In the genomic region with DNA sequence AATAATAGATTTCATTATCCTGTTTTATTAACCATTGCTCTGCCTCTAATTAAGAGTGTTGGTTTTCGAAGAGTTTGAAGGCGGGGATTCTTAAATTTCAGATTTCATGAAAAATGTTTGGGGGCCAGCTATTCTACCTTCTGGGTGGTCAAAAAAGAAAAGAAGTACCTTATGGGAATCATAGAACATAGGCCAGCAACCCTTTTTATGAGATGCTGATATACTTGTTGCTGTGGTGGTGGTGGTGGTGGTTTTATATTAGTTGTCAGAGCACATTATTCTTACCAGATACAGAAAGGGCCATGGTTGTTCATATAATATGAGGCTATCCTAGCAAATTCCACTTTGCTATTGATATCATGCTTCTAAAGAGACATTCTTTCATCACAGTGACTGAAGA, we compare ENCODE assay signal across 17 cellular contexts. TPM values are rescaled to one million over a fixed set of nuclear protein-coding genes. Genes with fewer than 3 reads are reported as not detected.
A peak's percentile ranks its signal among the peaks of the same experiment; 100 is the strongest.
DNase-seq lines count a peak whose midpoint lies in the region; ATAC-seq and TF ChIP-seq lines count a peak whose summit lies in the region.
"Had no signal": no experiment of that assay in that cellular context is flagged by ENCODE, and none has a peak within 500 bp of the region (broad histone marks: within the 10 kb centered on the region; RNA-seq: fewer than 3 reads in every experiment).

No MANE protein-coding gene starts in this region.

- H3K9ac ChIP-seq in fibroblast of lung (ENCODE audit: insufficient read depth, low read length) = no peak overlapping the region

- H3K27ac ChIP-seq in fibroblast of lung (ENCODE audit: insufficient read depth, low read length) = no peak overlapping the region
- H3K27ac ChIP-seq: brain microvascular endothelial cell had no signal

- CTCF ChIA-PET in activated CD4-positive, alpha-beta T cell treated with anti-CD3 and anti-CD28 coated beads, Interleukin-2, amount 10 ng/mL, durations not matched to agents 7 days and 5 days (lab: Charles Lee) = interaction anchor here (0.8 to 1.1 kb wide), 3 partner anchors 14 to 58 kb away, joined by 3 to 4 read pairs (median 3); no protein-coding TSS in a partner anchor

- no peaks in the 10 kb centered on the region for H3K27me3 ChIP-seq in fibroblast of lung (ENCODE audit: control insufficient read depth, insufficient read depth, low read length)
- H3K27me3 ChIP-seq: brain microvascular endothelial cell, tibial nerve had no signal

- peak overlapping the region; percentile 74 for H3K4me3 Mint-ChIP-seq in activated CD4-positive, alpha-beta T cell treated with anti-CD3 and anti-CD28 coated beads, Interleukin-2, amount 10 ng/mL, durations not matched to agents 7 days and 5 days
- peak overlapping the region; percentile 94 for H3K4me3 Mint-ChIP-seq in T-helper 17 cell
- H3K4me3 Mint-ChIP-seq in stimulated activated memory B cell treated with anti-CD40 and anti-IgM and Interleukin-4, amounts not matched to agents 10 μg/mL and 1 μg/mL and 100 μg/mL, for 72 hours = peak overlapping the region; percentile 74

- peaks cover 36% of the 10 kb centered on the region for H3K36me3 Mint-ChIP-seq in activated CD4-positive, alpha-beta T cell treated with anti-CD3 and anti-CD28 coated beads, Interleukin-2, amount 10 ng/mL, durations not matched to agents 7 days and 5 days (ENCODE audit: low read depth)
- H3K36me3 Mint-ChIP-seq in T-helper 17 cell (ENCODE audit: low read depth) = peaks cover 6% of the 10 kb centered on the region
- H3K36me3 Mint-ChIP-seq in stimulated activated memory B cell treated with anti-CD40 and anti-IgM and Interleukin-4, amounts not matched to agents 10 μg/mL and 1 μg/mL and 100 μg/mL, for 72 hours = peaks cover 16% of the 10 kb centered on the region

- no peaks in the 10 kb centered on the region for H3K9me3 Mint-ChIP-seq in activated CD4-positive, alpha-beta T cell treated with anti-CD3 and anti-CD28 coated beads, Interleukin-2, amount 10 ng/mL, durations not matched to agents 7 days and 5 days
- H3K9me3 Mint-ChIP-seq in stimulated activated memory B cell treated with anti-CD40 and anti-IgM and Interleukin-4, amounts not matched to agents 10 μg/mL and 1 μg/mL and 100 μg/mL, for 72 hours = no peaks in the 10 kb centered on the region

- H3K9me3 ChIP-seq in T-helper 17 cell (ENCODE audit: control insufficient read depth, low read length, poor library complexity, severe bottlenecking) (no peaks in the 10 kb centered on the region), fibroblast of lung (ENCODE audit: control insufficient read depth, insufficient read depth, low read depth, low read length) (no peaks in the 10 kb centered on the region)
- H3K9me3 ChIP-seq: tibial nerve had no signal

- no peaks in the 10 kb centered on the region for H4K20me1 ChIP-seq in fibroblast of lung (ENCODE audit: control insufficient read depth, extremely low read depth, insufficient read depth, low read length)

- peak overlapping the region; percentile 81 for H3K27ac Mint-ChIP-seq in activated CD4-positive, alpha-beta T cell treated with anti-CD3 and anti-CD28 coated beads, Interleukin-2, amount 10 ng/mL, durations not matched to agents 7 days and 5 days
- peak overlapping the region; percentile 96 for H3K27ac Mint-ChIP-seq in T-helper 17 cell
- H3K27ac Mint-ChIP-seq in stimulated activated memory B cell treated with anti-CD40 and anti-IgM and Interleukin-4, amounts not matched to agents 10 μg/mL and 1 μg/mL and 100 μg/mL, for 72 hours = peak overlapping the region; percentile 100

- peak overlapping the region; percentile 44 for H3K4me2 ChIP-seq in fibroblast of lung (ENCODE audit: extremely low read depth, insufficient read depth, low read length)

- no peaks in the 10 kb centered on the region for H3K27me3 Mint-ChIP-seq in activated CD4-positive, alpha-beta T cell treated with anti-CD3 and anti-CD28 coated beads, Interleukin-2, amount 10 ng/mL, durations not matched to agents 7 days and 5 days
- no peaks in the 10 kb centered on the region for H3K27me3 Mint-ChIP-seq in T-helper 17 cell
- H3K27me3 Mint-ChIP-seq in stimulated activated memory B cell treated with anti-CD40 and anti-IgM and Interleukin-4, amounts not matched to agents 10 μg/mL and 1 μg/mL and 100 μg/mL, for 72 hours = no peaks in the 10 kb centered on the region

- H3K79me2 ChIP-seq in fibroblast of lung (ENCODE audit: control insufficient read depth, insufficient read depth, low read length) = peaks cover 81% of the 10 kb centered on the region

- peak overlapping the region in 1 of 4 experiments; percentile 90 for H3K4me3 ChIP-seq in fibroblast of lung (replicated peaks in 1 of 4; ENCODE audit: control extremely low read depth in 1 of 4, insufficient read depth in 1 of 4, low read depth in 3 of 4, low read length in 4 of 4)
- H3K4me3 ChIP-seq: tibial nerve had no signal

- H3K36me3 ChIP-seq in fibroblast of lung (ENCODE audit: control insufficient read depth, insufficient read depth, low read length) = no peaks in the 10 kb centered on the region
- H3K36me3 ChIP-seq: brain microvascular endothelial cell, tibial nerve had no signal

- ATAC-seq in T-helper 17 cell = no peak
- no peak for ATAC-seq in stimulated activated memory B cell treated with anti-CD40 and anti-IgM and Interleukin-4, amounts not matched to agents 10 μg/mL and 1 μg/mL and 100 μg/mL, for 72 hours

- H3K4me1 ChIP-seq in fibroblast of lung (ENCODE audit: control insufficient read depth, extremely low read depth, insufficient read depth, low read length) = peaks cover 3% of the 10 kb centered on the region

- no peak for TF ChIP-seq CTCF in fibroblast of lung (conservative IDR thresholded peaks at IDR 0.05 in 1 of 2, IDR thresholded peaks at IDR 0.05 in 1 of 2; ENCODE audit: low read depth in 1 of 2, low read length in 2 of 2)

- POLR2A ChIA-PET in activated CD4-positive, alpha-beta T cell treated with anti-CD3 and anti-CD28 coated beads, Interleukin-2, amount 10 ng/mL, durations not matched to agents 7 days and 5 days (lab: Charles Lee) = no interaction called here

- DNase-seq in activated CD4-positive, alpha-beta T cell treated with anti-CD3 and anti-CD28 coated beads, Interleukin-2, amount 10 ng/mL, durations not matched to agents 7 days and 5 days = no peak
- no peak for DNase-seq in activated CD4-positive, alpha-beta T cell treated with anti-CD3 and anti-CD28 coated beads for 1 hour
- DNase-seq in T-helper 17 cell (no peak), fibroblast of lung (ENCODE audit: low read depth in 2 of 2) (no peak), NCI-H1092 treated with DMSO at 0.1 percent for 48 hours (lab: John Stamatoyannopoulos, UW) (no peak), NAMALWA (ENCODE audit: low spot score) (no peak), dermis blood vessel endothelial cell (no peak)
- DNase-seq: ACHN; activated CD8-positive, alpha-beta memory T cell treated with anti-CD3 and anti-CD28 coated beads for 24 hours; brain microvascular endothelial cell; DND-41; hypothalamus; KG1; NCI-H2107; retina had no signal

- no peak overlapping the region for H2AFZ ChIP-seq in fibroblast of lung (ENCODE audit: low read length)

- H3K4me1 Mint-ChIP-seq in activated CD4-positive, alpha-beta T cell treated with anti-CD3 and anti-CD28 coated beads, Interleukin-2, amount 10 ng/mL, durations not matched to agents 7 days and 5 days = peaks cover 61% of the 10 kb centered on the region
- peaks cover 54% of the 10 kb centered on the region for H3K4me1 Mint-ChIP-seq in T-helper 17 cell
- peaks cover 66% of the 10 kb centered on the region for H3K4me1 Mint-ChIP-seq in stimulated activated memory B cell treated with anti-CD40 and anti-IgM and Interleukin-4, amounts not matched to agents 10 μg/mL and 1 μg/mL and 100 μg/mL, for 72 hours

RNA-seq across cellular contexts. Expression of gene ANKRD12, which starts 4.4 kb away (rescaled TPM):
- total RNA-seq in activated CD4-positive, alpha-beta T cell treated with anti-CD3 and anti-CD28 coated beads, Interleukin-2, amount 10 ng/mL, durations not matched to agents 7 days and 5 days = 100 to 1,000 TPM in 1 of 2 experiments, 10 to 100 TPM in 1; 79.4 to 107 TPM
- total RNA-seq in T-helper 17 cell = 100 to 1,000 TPM; 191 to 257 TPM
- total RNA-seq in fibroblast of lung = 53.3 and 62.7 TPM in 2 replicates
- 8.7 and 13.0 TPM in 2 replicates for polyA plus RNA-seq in fibroblast of lung
- polyA plus RNA-seq in fibroblast of lung (2012) = 15.6 and 24.8 TPM in 2 replicates
- polyA minus RNA-seq in fibroblast of lung (ENCODE audit: low replicate concordance) = 1.3 and 6.7 TPM in 2 replicates
- total RNA-seq in dermis blood vessel endothelial cell = 23.3 and 50.2 TPM in 2 replicates

RNA-seq across cellular contexts. Expression of gene NDUFV2, which starts 38.5 kb away (rescaled TPM):
- total RNA-seq in activated CD4-positive, alpha-beta T cell treated with anti-CD3 and anti-CD28 coated beads, Interleukin-2, amount 10 ng/mL, durations not matched to agents 7 days and 5 days = 100 to 1,000 TPM; 177 to 185 TPM
- 100 to 1,000 TPM; 222 to 231 TPM for total RNA-seq in T-helper 17 cell
- 89.6 and 97.3 TPM in 2 replicates for total RNA-seq in fibroblast of lung
- 128 and 133 TPM in 2 replicates for polyA plus RNA-seq in fibroblast of lung
- 156 and 174 TPM in 2 replicates for polyA plus RNA-seq in fibroblast of lung (2012)
- 6.8 and 9.9 TPM in 2 replicates for polyA minus RNA-seq in fibroblast of lung (ENCODE audit: low replicate concordance)
- total RNA-seq in dermis blood vessel endothelial cell = 93.9 and 170 TPM in 2 replicates
